7 cellular contexts compared by ENCODE assay signal in genomic region chr12:123115409-123116111, GRCh38. TPM values are rescaled to one million over a fixed set of nuclear protein-coding genes. Genes with fewer than 3 reads are reported as not detected.
DNase-seq lines count a peak whose midpoint lies in the region; ATAC-seq lines count a peak whose summit lies in the region.

No MANE protein-coding gene starts in this region.

- H3K4me1 Mint-ChIP-seq in activated naive CD4-positive, alpha-beta T cell treated with anti-CD3 and anti-CD28 coated beads, Interleukin-2, amount 10 ng/mL, durations not matched to agents 7 days and 5 days: peaks cover 66% of the 10 kb centered on the region
- H3K4me1 Mint-ChIP-seq in stimulated activated naive B cell treated with anti-CD40 and anti-IgM and Interleukin-4, amounts not matched to agents 10 μg/mL and 1 μg/mL and 100 μg/mL, for 72 hours: peaks cover 48 to 94% of the 10 kb centered on the region in 2 donors

- H3K27ac Mint-ChIP-seq in activated naive CD4-positive, alpha-beta T cell treated with anti-CD3 and anti-CD28 coated beads, Interleukin-2, amount 10 ng/mL, durations not matched to agents 7 days and 5 days: peak overlapping the region; percentile 61
- peak overlapping the region; percentile 92 for H3K27ac Mint-ChIP-seq in stimulated activated naive B cell treated with anti-CD40 and anti-IgM and Interleukin-4, amounts not matched to agents 10 μg/mL and 1 μg/mL and 100 μg/mL, for 72 hours

- no peaks in the 10 kb centered on the region for H3K27me3 Mint-ChIP-seq in activated naive CD4-positive, alpha-beta T cell treated with anti-CD3 and anti-CD28 coated beads, Interleukin-2, amount 10 ng/mL, durations not matched to agents 7 days and 5 days
- H3K27me3 Mint-ChIP-seq in stimulated activated naive B cell treated with anti-CD40 and anti-IgM and Interleukin-4, amounts not matched to agents 10 μg/mL and 1 μg/mL and 100 μg/mL, for 72 hours: no peaks in the 10 kb centered on the region

- no peaks in the 10 kb centered on the region for H3K9me3 Mint-ChIP-seq in activated naive CD4-positive, alpha-beta T cell treated with anti-CD3 and anti-CD28 coated beads, Interleukin-2, amount 10 ng/mL, durations not matched to agents 7 days and 5 days
- H3K9me3 Mint-ChIP-seq in stimulated activated naive B cell treated with anti-CD40 and anti-IgM and Interleukin-4, amounts not matched to agents 10 μg/mL and 1 μg/mL and 100 μg/mL, for 72 hours: no peaks in the 10 kb centered on the region

- intact Hi-C loops in left cardiac atrium (cut with DNase I): loop anchor here in 1 of 2 donors (2.0 kb wide), 1 partner anchor 25 kb away; no protein-coding TSS in a partner anchor

- H3K4me3 Mint-ChIP-seq in activated naive CD4-positive, alpha-beta T cell treated with anti-CD3 and anti-CD28 coated beads, Interleukin-2, amount 10 ng/mL, durations not matched to agents 7 days and 5 days: no peak overlapping the region
- H3K4me3 Mint-ChIP-seq in stimulated activated naive B cell treated with anti-CD40 and anti-IgM and Interleukin-4, amounts not matched to agents 10 μg/mL and 1 μg/mL and 100 μg/mL, for 72 hours: peak overlapping the region; percentile 64 to 81

- ATAC-seq in left cardiac atrium (peak; percentile 93 to 94), HG02763 (IDR thresholded peaks at IDR 0.05; ENCODE audit: unreplicated experiment) (no peak), GM19328 (IDR thresholded peaks at IDR 0.05; ENCODE audit: unreplicated experiment) (no peak)
- peak; percentile 74 to 79 for ATAC-seq in stimulated activated naive B cell treated with anti-CD40 and anti-IgM and Interleukin-4, amounts not matched to agents 10 μg/mL and 1 μg/mL and 100 μg/mL, for 72 hours (replicated peaks)

- CTCF ChIA-PET in activated naive CD4-positive, alpha-beta T cell treated with anti-CD3 and anti-CD28 coated beads, Interleukin-2, amount 10 ng/mL, durations not matched to agents 7 days and 5 days (lab: Charles Lee): interaction anchor here (1.0 to 1.2 kb wide), 4 partner anchors 9 to 41 kb away, joined by 4 to 7 read pairs (median 4); no protein-coding TSS in a partner anchor

- peak; percentile 97 for DNase-seq in HCEC 1CT
- DNase-seq in activated naive CD4-positive, alpha-beta T cell treated with anti-CD3 and anti-CD28 coated beads, Interleukin-2, amount 10 ng/mL, durations not matched to agents 7 days and 5 days: no peak
- DNase-seq in left cardiac atrium: peak; percentile 66
- DNase-seq in stimulated activated naive B cell treated with anti-CD40 and anti-IgM and Interleukin-4, amounts not matched to agents 10 μg/mL and 1 μg/mL and 100 μg/mL, for 72 hours: peak; percentile 68
- DNase-seq in NCI-H82 treated with DMSO at 0.1 percent for 48 hours (lab: John Stamatoyannopoulos, UW; ENCODE audit: unreplicated experiment): no peak

- peaks cover 9% of the 10 kb centered on the region for H3K36me3 Mint-ChIP-seq in activated naive CD4-positive, alpha-beta T cell treated with anti-CD3 and anti-CD28 coated beads, Interleukin-2, amount 10 ng/mL, durations not matched to agents 7 days and 5 days
- H3K36me3 Mint-ChIP-seq in stimulated activated naive B cell treated with anti-CD40 and anti-IgM and Interleukin-4, amounts not matched to agents 10 μg/mL and 1 μg/mL and 100 μg/mL, for 72 hours: no peaks in the 10 kb centered on the region

RNA-seq across cellular contexts. Expression of gene PITPNM2, which starts 35.3 kb away (rescaled TPM):
- total RNA-seq in left cardiac atrium: 10 to 100 TPM; 13.1 to 22.2 TPM

Comparison
In these comparisons a context has a peak if more than half of its experiments do, and no peak if none do; other contexts are left out.
1. DNase-seq: peak in HCEC 1CT (single experiment), left cardiac atrium (single experiment) and stimulated activated naive B cell treated with anti-CD40 and anti-IgM and Interleukin-4, amounts not matched to agents 10 μg/mL and 1 μg/mL and 100 μg/mL, for 72 hours (single experiment); none in activated naive CD4-positive, alpha-beta T cell treated with anti-CD3 and anti-CD28 coated beads, Interleukin-2, amount 10 ng/mL, durations not matched to agents 7 days and 5 days (single experiment) and NCI-H82 treated with DMSO at 0.1 percent for 48 hours (single experiment).
2. ATAC-seq: peak in left cardiac atrium (2 of 2) and stimulated activated naive B cell treated with anti-CD40 and anti-IgM and Interleukin-4, amounts not matched to agents 10 μg/mL and 1 μg/mL and 100 μg/mL, for 72 hours (2 of 2); none in HG02763 (single experiment) and GM19328 (single experiment).